In the genomic region with DNA sequence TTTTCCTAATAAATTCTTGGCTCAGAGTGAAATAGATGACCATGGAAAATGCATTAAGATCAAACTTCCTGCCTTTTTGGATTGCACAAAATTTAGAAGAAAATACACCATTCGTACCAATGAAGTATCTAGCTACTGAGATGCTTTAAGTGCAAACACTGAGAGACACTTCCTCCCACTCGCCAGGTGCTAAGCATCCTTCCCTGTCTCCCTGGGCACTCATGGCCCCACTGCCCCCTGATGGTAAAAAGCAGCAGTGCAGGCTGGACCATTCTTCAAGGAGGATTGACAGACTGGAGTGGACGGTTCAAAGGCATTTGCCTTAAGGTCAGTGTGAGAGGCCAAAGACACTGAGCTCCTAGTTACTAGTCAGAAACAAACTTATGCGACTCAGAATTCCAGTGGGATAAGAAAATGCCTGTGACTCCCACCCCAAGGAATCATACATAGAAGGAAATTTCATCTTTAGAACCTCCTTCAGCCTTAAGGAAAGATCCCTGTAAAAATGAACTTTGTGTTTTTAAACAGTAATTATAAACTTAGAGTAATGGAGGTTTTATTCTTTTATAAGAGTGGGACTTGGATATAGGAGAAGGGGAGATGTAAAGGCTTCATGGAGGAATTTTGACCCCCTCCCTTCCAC, we compare ENCODE assay signal across 9 cellular contexts.
DNase-seq lines count a peak whose midpoint lies in the region; ATAC-seq and TF ChIP-seq lines count a peak whose summit lies in the region.
"Had no signal": no experiment of that assay in that cellular context is flagged by ENCODE, and none has a peak within 500 bp of the region (broad histone marks: within the 10 kb centered on the region; RNA-seq: fewer than 3 reads in every experiment).

No MANE protein-coding gene starts in this region.

- H3K4me2 ChIP-seq in OCI-LY7 (ENCODE audit: low read length) (no peak overlapping the region), fibroblast of lung (ENCODE audit: extremely low read depth, insufficient read depth, low read length) (no peak overlapping the region), neuronal stem cell (ENCODE audit: insufficient read depth, low read length, poor library complexity, severe bottlenecking) (no peak overlapping the region)

- no peak overlapping the region for H3K4me3 ChIP-seq in CD4-positive, alpha-beta memory T cell (ENCODE audit: low read length in 2 of 2)
- H3K4me3 ChIP-seq in OCI-LY7 (ENCODE audit: low read depth, low read length, poor library complexity, severe bottlenecking): no peak overlapping the region
- H3K4me3 ChIP-seq in fibroblast of lung (replicated peaks in 1 of 4; ENCODE audit: control extremely low read depth in 1 of 4, insufficient read depth in 1 of 4, low read depth in 3 of 4, low read length in 4 of 4): no peak overlapping the region
- H3K4me3 ChIP-seq in neuronal stem cell (ENCODE audit: low read length in 2 of 2): no peak overlapping the region

- H2BK5ac ChIP-seq in neuronal stem cell (ENCODE audit: low read length): no peak overlapping the region

- no peaks in the 10 kb centered on the region for H3K9me3 ChIP-seq in CD4-positive, alpha-beta memory T cell (ENCODE audit: control insufficient read depth in 1 of 2, low read length in 2 of 2)
- H3K9me3 ChIP-seq in OCI-LY7 (ENCODE audit: low read length) (no peaks in the 10 kb centered on the region), fibroblast of lung (ENCODE audit: control insufficient read depth, insufficient read depth, low read depth, low read length) (no peaks in the 10 kb centered on the region), neuronal stem cell (replicated peaks in 1 of 2; ENCODE audit: control insufficient read depth in 2 of 2, insufficient read depth in 1 of 2, low read depth in 1 of 2, low read length in 2 of 2) (peaks cover 0 to 2% of the 10 kb centered on the region in 2 donors)

- intact Hi-C loops in CD4-positive, alpha-beta memory T cell (cut with micrococcal nuclease): loop anchor here (1.0 kb wide), 3 partner anchors 548 to 1762 kb away; no protein-coding TSS in a partner anchor
- intact Hi-C loops in OCI-LY7 (cut with micrococcal nuclease; ENCODE audit: unreplicated experiment): loop anchor here (5.0 kb wide), 1 partner anchor 721 kb away; no protein-coding TSS in a partner anchor

- H3K27me3 Mint-ChIP-seq in CD4-positive, alpha-beta memory T cell: peaks cover 15 to 18% of the 10 kb centered on the region in 2 donors
- H3K27me3 Mint-ChIP-seq in activated T-cell treated with anti-CD3 and anti-CD28 coated beads, Interleukin-2, amount 50 U/mL, for 24 hours: peaks cover 22% of the 10 kb centered on the region

- no peak overlapping the region for H3K4me3 Mint-ChIP-seq in CD4-positive, alpha-beta memory T cell
- no peak overlapping the region for H3K4me3 Mint-ChIP-seq in activated T-cell treated with anti-CD3 and anti-CD28 coated beads, Interleukin-2, amount 50 U/mL, for 24 hours
- H3K4me3 Mint-ChIP-seq: activated naive CD8-positive, alpha-beta T cell had no signal

- H2BK12ac ChIP-seq in neuronal stem cell (ENCODE audit: low read length): no peak overlapping the region

- H2BK15ac ChIP-seq in neuronal stem cell (ENCODE audit: low read length): no peak overlapping the region

- no peaks in the 10 kb centered on the region for H3K36me3 Mint-ChIP-seq in CD4-positive, alpha-beta memory T cell
- H3K36me3 Mint-ChIP-seq in activated T-cell treated with anti-CD3 and anti-CD28 coated beads, Interleukin-2, amount 50 U/mL, for 24 hours (ENCODE audit: low read depth): no peaks in the 10 kb centered on the region
- H3K36me3 Mint-ChIP-seq: activated naive CD8-positive, alpha-beta T cell had no signal

- no peaks in the 10 kb centered on the region for H3K27me3 ChIP-seq in CD4-positive, alpha-beta memory T cell (ENCODE audit: insufficient read depth, low read length)
- peaks cover 4% of the 10 kb centered on the region for H3K27me3 ChIP-seq in fibroblast of lung (ENCODE audit: control insufficient read depth, insufficient read depth, low read length)
- no peaks in the 10 kb centered on the region for H3K27me3 ChIP-seq in neuronal stem cell (ENCODE audit: control insufficient read depth in 3 of 3, insufficient read depth in 3 of 3, low read depth in 1 of 3, low read length in 3 of 3)

- H2AFZ ChIP-seq in OCI-LY7 (ENCODE audit: low read length) (no peak overlapping the region), fibroblast of lung (ENCODE audit: low read length) (no peak overlapping the region), neuronal stem cell (ENCODE audit: low read length) (no peak overlapping the region)

- WGBS in neuronal stem cell (ENCODE audit: extremely low coverage in 2 of 2, insufficient read length in 2 of 2, insufficient replicate concordance in 1 of 2), 2 donors: no CpG with 5 or more reads among the region's 4 CpGs

- no peaks in the 10 kb centered on the region for H3K79me2 ChIP-seq in OCI-LY7 (ENCODE audit: insufficient read depth, low read depth, low read length)
- no peaks in the 10 kb centered on the region for H3K79me2 ChIP-seq in fibroblast of lung (ENCODE audit: control insufficient read depth, insufficient read depth, low read length)

- H4K8ac ChIP-seq in neuronal stem cell (ENCODE audit: low read depth, low read length): no peak overlapping the region

- H3K9me3 Mint-ChIP-seq in CD4-positive, alpha-beta memory T cell: peaks cover 0 to 2% (median 0%) of the 10 kb centered on the region in 8 donors
- no peaks in the 10 kb centered on the region for H3K9me3 Mint-ChIP-seq in activated T-cell treated with anti-CD3 and anti-CD28 coated beads, Interleukin-2, amount 50 U/mL, for 24 hours

- peak; percentile 78 for ATAC-seq in HG03442 (IDR thresholded peaks at IDR 0.05; ENCODE audit: unreplicated experiment)

- H3K9ac ChIP-seq in fibroblast of lung (ENCODE audit: insufficient read depth, low read length) (no peak overlapping the region), neuronal stem cell (ENCODE audit: low read depth, low read length, poor library complexity) (no peak overlapping the region)

- H2BK120ac ChIP-seq in neuronal stem cell (ENCODE audit: low read depth, low read length): no peak overlapping the region

- H4K20me1 ChIP-seq in OCI-LY7 (ENCODE audit: insufficient read depth, low read length) (no peaks in the 10 kb centered on the region), fibroblast of lung (ENCODE audit: control insufficient read depth, extremely low read depth, insufficient read depth, low read length) (no peaks in the 10 kb centered on the region)

- H3K27ac Mint-ChIP-seq in CD4-positive, alpha-beta memory T cell: no peak overlapping the region
- no peak overlapping the region for H3K27ac Mint-ChIP-seq in activated T-cell treated with anti-CD3 and anti-CD28 coated beads, Interleukin-2, amount 50 U/mL, for 24 hours
- H3K27ac Mint-ChIP-seq: activated naive CD8-positive, alpha-beta T cell had no signal

- peak; percentile 95 for TF ChIP-seq CTCF in OCI-LY7 (conservative IDR thresholded peaks at IDR 0.05; ENCODE audit: low read length)
- peak; percentile 79 to 94 for TF ChIP-seq CTCF in fibroblast of lung (conservative IDR thresholded peaks at IDR 0.05 in 1 of 2, IDR thresholded peaks at IDR 0.05 in 1 of 2; ENCODE audit: low read depth in 1 of 2, low read length in 2 of 2)

- no peak overlapping the region for H2AK5ac ChIP-seq in neuronal stem cell (ENCODE audit: low read depth, low read length)

- H3K4ac ChIP-seq in neuronal stem cell (ENCODE audit: low read length): no peak overlapping the region

- H4K91ac ChIP-seq in neuronal stem cell (ENCODE audit: low read depth, low read length, poor library complexity): no peak overlapping the region

- H3K36me3 ChIP-seq in CD4-positive, alpha-beta memory T cell (ENCODE audit: insufficient read depth, low read length): no peaks in the 10 kb centered on the region
- H3K36me3 ChIP-seq in OCI-LY7 (ENCODE audit: insufficient read depth, low read length) (no peaks in the 10 kb centered on the region), fibroblast of lung (ENCODE audit: control insufficient read depth, insufficient read depth, low read length) (no peaks in the 10 kb centered on the region), neuronal stem cell (replicated peaks in 1 of 2; ENCODE audit: control insufficient read depth in 2 of 2, insufficient read depth in 2 of 2, low read length in 2 of 2) (no peaks in the 10 kb centered on the region)

- H3K9me2 ChIP-seq in OCI-LY7 (ENCODE audit: insufficient read depth, low read length): no peaks in the 10 kb centered on the region

- DNase-seq in CD4-positive, alpha-beta memory T cell: peak; percentile 49 to 57 (median 54)
- peak; percentile 54 for DNase-seq in GM19238 (ENCODE audit: insufficient read length, low spot score)
- DNase-seq in OCI-LY7 (ENCODE audit: low spot score): peak; percentile 72
- DNase-seq in activated T-cell treated with anti-CD3 and anti-CD28 coated beads, Interleukin-2, amount 50 U/mL, for 24 hours: peak; percentile 79
- DNase-seq in fibroblast of lung (ENCODE audit: low read depth in 2 of 2): peak; percentile 24 to 44
- DNase-seq in neuronal stem cell (ENCODE audit: low spot score): peak; percentile 73
- peak; percentile 87 for DNase-seq in superior temporal gyrus (ENCODE audit: extremely low spot score)

- no peaks in the 10 kb centered on the region for H3K4me1 ChIP-seq in CD4-positive, alpha-beta memory T cell (ENCODE audit: insufficient read depth, low read length)
- no peaks in the 10 kb centered on the region for H3K4me1 ChIP-seq in OCI-LY7 (ENCODE audit: insufficient read depth, low read length, poor library complexity, severe bottlenecking)
- no peaks in the 10 kb centered on the region for H3K4me1 ChIP-seq in fibroblast of lung (ENCODE audit: control insufficient read depth, extremely low read depth, insufficient read depth, low read length)
- H3K4me1 ChIP-seq in neuronal stem cell (ENCODE audit: control insufficient read depth in 2 of 2, insufficient read depth in 1 of 2, low read depth in 1 of 2, low read length in 2 of 2): peaks cover 0 to 1% of the 10 kb centered on the region in 2 donors

- H3K4me1 Mint-ChIP-seq in CD4-positive, alpha-beta memory T cell: no peaks in the 10 kb centered on the region
- H3K4me1 Mint-ChIP-seq in activated T-cell treated with anti-CD3 and anti-CD28 coated beads, Interleukin-2, amount 50 U/mL, for 24 hours (ENCODE audit: low read depth): no peaks in the 10 kb centered on the region

- no peak overlapping the region for H3K23ac ChIP-seq in neuronal stem cell (ENCODE audit: low read depth, low read length, poor library complexity)

- CTCF ChIA-PET in CD4-positive, alpha-beta memory T cell (lab: Charles Lee; ENCODE audit: partially characterized antibody): interaction anchor here (0.8 to 1.8 kb wide), 9 partner anchors 11 to 1762 kb away, joined by 3 to 7 read pairs (median 3); no protein-coding TSS in a partner anchor
- CTCF ChIA-PET in OCI-LY7 (lab: Charles Lee; ENCODE audit: unreplicated experiment): interaction anchor here (1.2 kb wide), 1 partner anchor 16 kb away, joined by 3 read pairs; no protein-coding TSS in a partner anchor

- no peak overlapping the region for H3K18ac ChIP-seq in neuronal stem cell (ENCODE audit: low read length)

- no peak overlapping the region for H3K14ac ChIP-seq in neuronal stem cell (ENCODE audit: low read length)

- H3K79me1 ChIP-seq in neuronal stem cell (ENCODE audit: low read depth, low read length): no peaks in the 10 kb centered on the region

- POLR2A ChIA-PET in CD4-positive, alpha-beta memory T cell (lab: Charles Lee; ENCODE audit: partially characterized antibody): no interaction called here
- POLR2A ChIA-PET in OCI-LY7 (lab: Charles Lee): no interaction called here

- no peak overlapping the region for H3K27ac ChIP-seq in CD4-positive, alpha-beta memory T cell (ENCODE audit: low read depth, low read length)
- H3K27ac ChIP-seq in OCI-LY7 (ENCODE audit: low read depth, low read length, poor library complexity, severe bottlenecking) (no peak overlapping the region), fibroblast of lung (ENCODE audit: insufficient read depth, low read length) (no peak overlapping the region), neuronal stem cell (replicated peaks; ENCODE audit: low read length) (no peak overlapping the region)

- no TSS peak for BruUV-seq in OCI-LY7 (replicated peaks; lab: Mats Ljungman, UMichigan)

Comparison
In these comparisons a context has a peak if more than half of its experiments do, and no peak if none do; other contexts are left out.
1. DNase-seq: peak in every context shown above with its lines; median percentile 87 in superior temporal gyrus; 79 in activated T-cell treated with anti-CD3 and anti-CD28 coated beads, Interleukin-2, amount 50 U/mL, for 24 hours; 73 in neuronal stem cell; 72 in OCI-LY7; 54 in CD4-positive, alpha-beta memory T cell; 54 in GM19238; 34 in fibroblast of lung.